9 cellular contexts compared by ENCODE assay signal in the genomic region with DNA sequence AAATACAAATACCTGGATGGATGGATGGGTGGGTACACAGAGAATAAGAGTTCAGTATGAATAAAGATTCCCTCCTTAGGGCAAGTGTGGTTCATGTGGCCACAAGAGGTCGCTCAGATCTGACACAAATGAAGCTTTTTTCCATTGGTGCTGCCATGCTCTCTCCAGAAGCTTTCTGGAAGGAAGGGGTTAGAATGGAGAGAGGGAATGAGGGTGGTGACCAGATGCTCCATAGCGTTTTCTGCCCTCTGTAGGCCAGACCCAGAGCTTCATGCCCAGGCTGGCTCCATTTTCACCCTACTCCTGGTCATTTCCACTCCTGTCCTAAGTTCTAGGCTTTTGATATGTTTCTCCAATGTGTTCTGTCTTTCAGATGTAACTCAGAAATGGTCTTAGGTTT. TPM values are rescaled to one million over a fixed set of nuclear protein-coding genes. Genes with fewer than 3 reads are reported as not detected.
DNase-seq lines count a peak whose midpoint lies in the region; ATAC-seq and TF ChIP-seq lines count a peak whose summit lies in the region.
"Had no signal": no experiment of that assay in that cellular context is flagged by ENCODE, and none has a peak within 500 bp of the region (broad histone marks: within the 10 kb centered on the region; RNA-seq: fewer than 3 reads in every experiment).

No MANE protein-coding gene starts in this region.

- H3K9me3 Mint-ChIP-seq in CD14-positive monocyte, result no peaks in the 10 kb centered on the region
- H3K9me3 Mint-ChIP-seq in stimulated activated naive CD8-positive, alpha-beta T cell treated with anti-CD3 and anti-CD28 coated beads, Interleukin-15, amount 100 ng/mL, for 72 hours, result no peaks in the 10 kb centered on the region
- H3K9me3 Mint-ChIP-seq: IgD-negative memory B cell had no signal

- no peaks in the 10 kb centered on the region for H3K9me3 ChIP-seq in lung (ENCODE audit: control insufficient read depth in 2 of 2, insufficient read depth in 1 of 2, low read length in 1 of 2)

- WGBS in lung, 2 donors, result 5 to 9% methylated on average over 2 of the region's 2 CpGs

- H3K4me3 Mint-ChIP-seq in CD14-positive monocyte, result no peak overlapping the region
- H3K4me3 Mint-ChIP-seq in stimulated activated naive CD8-positive, alpha-beta T cell treated with anti-CD3 and anti-CD28 coated beads, Interleukin-15, amount 100 ng/mL, for 72 hours, result no peak overlapping the region
- H3K4me3 Mint-ChIP-seq: IgD-negative memory B cell had no signal

- no peaks in the 10 kb centered on the region for H3K27me3 ChIP-seq in lung (ENCODE audit: control insufficient read depth, insufficient read depth)

- H3K4me1 Mint-ChIP-seq in CD14-positive monocyte, result peaks cover 38% of the 10 kb centered on the region
- peaks cover 16% of the 10 kb centered on the region for H3K4me1 Mint-ChIP-seq in stimulated activated naive CD8-positive, alpha-beta T cell treated with anti-CD3 and anti-CD28 coated beads, Interleukin-15, amount 100 ng/mL, for 72 hours

- peak; percentile 84 for TF ChIP-seq CTCF in CD14-positive monocyte (IDR thresholded peaks at IDR 0.05)
- TF ChIP-seq CTCF in VCaP (conservative IDR thresholded peaks at IDR 0.05), result peak; percentile 85
- TF ChIP-seq CTCF in lung (IDR thresholded peaks at IDR 0.05; ENCODE audit: control extremely low read depth, extremely low read depth), result peak; percentile 61

- peaks cover 0 to 3% of the 10 kb centered on the region in 2 donors for H3K4me1 ChIP-seq in lung (ENCODE audit: control insufficient read depth in 2 of 2, insufficient read depth in 2 of 2, low read length in 2 of 2)

- peaks cover 7 to 10% (median 10%) of the 10 kb centered on the region in 3 donors for H3K27me3 Mint-ChIP-seq in CD14-positive monocyte (ENCODE audit: low read depth in 3 of 3)
- no peaks in the 10 kb centered on the region for H3K27me3 Mint-ChIP-seq in stimulated activated naive CD8-positive, alpha-beta T cell treated with anti-CD3 and anti-CD28 coated beads, Interleukin-15, amount 100 ng/mL, for 72 hours

- DNase-seq in CD14-positive monocyte (ENCODE audit: low spot score) (no peak), HCEC 1CT (peak; percentile 91), NCI-H2227 treated with DMSO at 0.1 percent for 48 hours (lab: John Stamatoyannopoulos, UW) (peak; percentile 72), lung (ENCODE audit: low spot score) (peak; percentile 60)
- DNase-seq in effector CD4-positive, alpha-beta T cell, result peak; percentile 23
- peak in 1 of 2 donors; percentile 37 for DNase-seq in stimulated activated naive CD8-positive, alpha-beta T cell treated with anti-CD3 and anti-CD28 coated beads, Interleukin-15, amount 100 ng/mL, for 72 hours

- no peak overlapping the region for H3K4me3 ChIP-seq in lung

- H3K36me3 ChIP-seq in lung (ENCODE audit: control insufficient read depth in 2 of 2, insufficient read depth in 2 of 2, low read length in 2 of 2), result no peaks in the 10 kb centered on the region

- no peak overlapping the region for H3K27ac ChIP-seq in VCaP
- H3K27ac ChIP-seq in lung (ENCODE audit: low read depth in 1 of 2, low read length in 1 of 2), result no peak overlapping the region

- H3K36me3 Mint-ChIP-seq in CD14-positive monocyte, result no peaks in the 10 kb centered on the region
- H3K36me3 Mint-ChIP-seq: IgD-negative memory B cell had no signal

- ATAC-seq in lung (ENCODE audit: insufficient read depth, low FRiP score), result peak; percentile 80
- ATAC-seq in stimulated activated naive CD8-positive, alpha-beta T cell treated with anti-CD3 and anti-CD28 coated beads, Interleukin-15, amount 100 ng/mL, for 72 hours, result peak; percentile 62
- ATAC-seq in GM21360 (IDR thresholded peaks at IDR 0.05; ENCODE audit: unreplicated experiment), result no peak

- no peak overlapping the region for H3K27ac Mint-ChIP-seq in CD14-positive monocyte
- no peak overlapping the region for H3K27ac Mint-ChIP-seq in stimulated activated naive CD8-positive, alpha-beta T cell treated with anti-CD3 and anti-CD28 coated beads, Interleukin-15, amount 100 ng/mL, for 72 hours
- H3K27ac Mint-ChIP-seq: IgD-negative memory B cell had no signal

- intact Hi-C loops in CD14-positive monocyte (cut with micrococcal nuclease), result loop anchor here (1.0 to 2.0 kb wide), 2 partner anchors 92 kb away; no protein-coding TSS in a partner anchor

RNA-seq across cellular contexts. Expression of a gene that starts 3.3 kb away (rescaled TPM):
- under 1 TPM; 0.15 to 0.17 TPM for polyA plus RNA-seq in CD14-positive monocyte
- under 1 TPM; 0.64 to 0.77 TPM for total RNA-seq in lung
- polyA plus RNA-seq in lung, result under 1 TPM; 0.55 to 0.82 TPM

RNA-seq across cellular contexts. Expression of a gene that starts 18.1 kb away (rescaled TPM):
- polyA plus RNA-seq in CD14-positive monocyte (100 to 1,000 TPM in 1 of 2 donors, 10 to 100 TPM in 1; 97.8 to 136 TPM), lung (100 to 1,000 TPM; 145 to 244 TPM)
- 10 to 100 TPM; 25.8 to 74.9 TPM for total RNA-seq in lung

RNA-seq across cellular contexts. Expression of a gene that starts 27.8 kb away (rescaled TPM):
- polyA plus RNA-seq in CD14-positive monocyte, result 1 to 10 TPM; 2.6 to 5.7 TPM
- 10 to 100 TPM in 1 of 2 donors, 1 to 10 TPM in 1; 5.2 to 40.7 TPM for total RNA-seq in lung
- polyA plus RNA-seq in lung, result 10 to 100 TPM; 16.1 to 67.0 TPM
- polyA plus RNA-seq: IgD-negative memory B cell had no signal
